In the genomic region with DNA sequence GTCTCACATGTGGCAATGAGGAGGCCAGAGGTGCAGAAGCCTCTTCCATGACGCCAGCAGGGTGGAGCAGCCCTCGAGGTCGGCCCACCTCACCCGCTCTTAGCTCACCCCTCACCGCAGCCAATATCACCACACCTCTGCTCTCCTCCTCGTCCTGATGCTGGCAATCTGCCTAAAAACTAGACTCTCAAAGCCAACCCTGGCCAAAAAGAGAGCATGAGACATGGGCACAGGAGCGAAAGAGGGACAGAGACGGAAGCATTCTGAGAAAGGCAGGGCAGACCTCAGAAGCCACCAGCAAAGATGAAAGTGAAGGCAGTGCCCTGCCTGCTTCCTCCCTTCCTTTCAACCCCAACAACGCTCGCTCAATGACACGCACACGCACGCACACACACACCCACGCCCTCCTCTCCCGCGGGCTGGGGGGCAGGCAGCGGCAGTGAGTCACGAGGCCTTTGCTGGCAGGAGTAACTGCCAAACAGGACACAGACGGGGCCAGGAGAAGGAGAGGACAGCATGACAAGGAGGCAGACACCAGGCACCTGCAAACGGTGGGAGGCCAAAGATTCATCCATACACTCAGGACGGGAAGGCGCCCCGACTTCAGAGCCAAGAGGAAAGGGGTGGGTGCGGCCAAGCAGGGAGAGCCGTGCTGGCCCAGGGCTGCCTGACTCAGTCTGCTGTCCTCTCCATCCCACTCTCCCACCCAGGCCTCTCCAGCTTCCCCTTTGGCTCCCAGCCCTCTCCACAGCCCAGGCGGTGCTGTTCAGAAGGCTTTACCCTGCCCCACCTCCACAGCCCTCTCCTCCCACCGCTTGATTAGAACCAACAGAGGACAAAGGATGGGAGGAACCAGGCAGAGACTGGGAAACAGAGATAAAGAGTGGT, we compare ENCODE assay signal across 8 cellular contexts. TPM values are rescaled to one million over a fixed set of nuclear protein-coding genes. Genes with fewer than 3 reads are reported as not detected.
DNase-seq lines count a peak whose midpoint lies in the region; ATAC-seq and TF ChIP-seq lines count a peak whose summit lies in the region.

No MANE protein-coding gene starts in this region.

- DNase-seq in AG20443 (ENCODE audit: low spot score), result peak; percentile 77
- DNase-seq in T-helper 2 cell, result peak; percentile 41 to 96 (median 76)
- DNase-seq in activated naive CD8-positive, alpha-beta T cell treated with anti-CD3 and anti-CD28 coated beads, Interleukin-2, amount 10 ng/mL, durations not matched to agents 7 days and 5 days, result peak; percentile 79
- DNase-seq in neural crest cell (ENCODE audit: low read depth, low spot score), result no peak
- no peak for DNase-seq in transverse colon
- no peak for DNase-seq in HuH-7 (ENCODE audit: low spot score)

- peaks cover 34% of the 10 kb centered on the region for H3K36me3 Mint-ChIP-seq in activated naive CD8-positive, alpha-beta T cell treated with anti-CD3 and anti-CD28 coated beads, Interleukin-2, amount 10 ng/mL, durations not matched to agents 7 days and 5 days
- peaks cover 3% of the 10 kb centered on the region for H3K36me3 Mint-ChIP-seq in neural crest cell (ENCODE audit: low read depth)

- TF ChIP-seq POLR2A in transverse colon (IDR thresholded peaks at IDR 0.05), result no peak

- no peaks in the 10 kb centered on the region for H3K27me3 ChIP-seq in transverse colon

- peak overlapping the region; percentile 92 for H3K4me3 Mint-ChIP-seq in activated naive CD8-positive, alpha-beta T cell treated with anti-CD3 and anti-CD28 coated beads, Interleukin-2, amount 10 ng/mL, durations not matched to agents 7 days and 5 days
- H3K4me3 Mint-ChIP-seq in neural crest cell, result peak overlapping the region; percentile 47

- H3K9me3 Mint-ChIP-seq in activated naive CD8-positive, alpha-beta T cell treated with anti-CD3 and anti-CD28 coated beads, Interleukin-2, amount 10 ng/mL, durations not matched to agents 7 days and 5 days, result no peaks in the 10 kb centered on the region
- H3K9me3 Mint-ChIP-seq in neural crest cell, result peaks cover 3% of the 10 kb centered on the region

- H3K27ac ChIP-seq in transverse colon, result peak overlapping the region in 3 of 4 donors; percentile 13 to 46 (median 29)

- no peaks in the 10 kb centered on the region for H3K9me3 ChIP-seq in transverse colon

- H3K4me1 ChIP-seq in transverse colon, result peaks cover 4 to 29% (median 19%) of the 10 kb centered on the region in 4 donors

- peaks cover 67% of the 10 kb centered on the region for H3K4me1 Mint-ChIP-seq in activated naive CD8-positive, alpha-beta T cell treated with anti-CD3 and anti-CD28 coated beads, Interleukin-2, amount 10 ng/mL, durations not matched to agents 7 days and 5 days
- H3K4me1 Mint-ChIP-seq in neural crest cell, result peaks cover 43% of the 10 kb centered on the region

- no peak for TF ChIP-seq EP300 in transverse colon (IDR thresholded peaks at IDR 0.05; ENCODE audit: low read depth)

- intact Hi-C loops in transverse colon (cut with DNase I; ENCODE audit: low total_unique reads), result loop anchor here (5.0 kb wide), 1 partner anchor 102 kb away; no protein-coding TSS in a partner anchor

- H3K4me3 ChIP-seq in transverse colon, result no peak overlapping the region

- H3K36me3 ChIP-seq in transverse colon, result no peaks in the 10 kb centered on the region

- no peaks in the 10 kb centered on the region for H3K27me3 Mint-ChIP-seq in activated naive CD8-positive, alpha-beta T cell treated with anti-CD3 and anti-CD28 coated beads, Interleukin-2, amount 10 ng/mL, durations not matched to agents 7 days and 5 days
- peaks cover 38% of the 10 kb centered on the region for H3K27me3 Mint-ChIP-seq in neural crest cell (ENCODE audit: low read depth)

- 59% methylated on average over 23 of the region's 27 CpGs; no CpG with 5 or more reads in 1 of the 2 donors for WGBS in transverse colon (ENCODE audit: low coverage in 1 of 2), 2 donors

- ATAC-seq in activated naive CD8-positive, alpha-beta T cell treated with anti-CD3 and anti-CD28 coated beads, Interleukin-2, amount 10 ng/mL, durations not matched to agents 7 days and 5 days (ENCODE audit: low read depth), result peak; percentile 69
- ATAC-seq in GM19328 (IDR thresholded peaks at IDR 0.05; ENCODE audit: unreplicated experiment), result no peak
- ATAC-seq in GM21528 (IDR thresholded peaks at IDR 0.05; ENCODE audit: low FRiP score, unreplicated experiment), result no peak

- TF ChIP-seq CTCF in neural crest cell (conservative IDR thresholded peaks at IDR 0.05) (no peak), transverse colon (IDR thresholded peaks at IDR 0.05) (no peak)

- H3K27ac Mint-ChIP-seq in activated naive CD8-positive, alpha-beta T cell treated with anti-CD3 and anti-CD28 coated beads, Interleukin-2, amount 10 ng/mL, durations not matched to agents 7 days and 5 days, result peak overlapping the region; percentile 98
- no peak overlapping the region for H3K27ac Mint-ChIP-seq in neural crest cell (ENCODE audit: unreplicated experiment)

- in situ Hi-C loops in transverse colon (cut with MboI; ENCODE audit: low pct_ligation_motif_present in 1 of 4, low pct_unique_long_range_greater_than_20kb in 1 of 4, low sequenced_read_pairs in 3 of 4), result loop anchor here in 3 of 4 donors (25.0 kb wide), 1 partner anchor 192 kb away; no protein-coding TSS in a partner anchor

- POLR2A ChIA-PET in activated naive CD8-positive, alpha-beta T cell treated with anti-CD3 and anti-CD28 coated beads, Interleukin-2, amount 10 ng/mL, durations not matched to agents 7 days and 5 days (lab: Charles Lee), result interaction anchor here (0.9 to 5.5 kb wide), 7 partner anchors 7 to 92 kb away, joined by 3 to 39 read pairs (median 10); partner anchors contain the start of gene IGSF9B

RNA-seq across cellular contexts. Expression of gene IGSF9B, which starts 11.4 kb away (rescaled TPM):
- total RNA-seq in activated naive CD8-positive, alpha-beta T cell treated with anti-CD3 and anti-CD28 coated beads, Interleukin-2, amount 10 ng/mL, durations not matched to agents 7 days and 5 days, result 10 to 100 TPM; 91.8 to 99.7 TPM
- 10.4 and 12.9 TPM in 2 replicates for total RNA-seq in neural crest cell
- total RNA-seq in transverse colon, result 10 to 100 TPM in 1 of 4 donors, 1 to 10 TPM in 3; 2.6 to 15.3 (median 4.9) TPM

Comparison
In these comparisons a context has a peak if more than half of its experiments do, and no peak if none do; other contexts are left out.
1. DNase-seq: peak in AG20443 (single experiment), T-helper 2 cell (5 of 5) and activated naive CD8-positive, alpha-beta T cell treated with anti-CD3 and anti-CD28 coated beads, Interleukin-2, amount 10 ng/mL, durations not matched to agents 7 days and 5 days (single experiment); none in neural crest cell (single experiment), transverse colon (single experiment) and HuH-7 (single experiment).